ENCODE assay signal across 8 cellular contexts in the genomic region with DNA sequence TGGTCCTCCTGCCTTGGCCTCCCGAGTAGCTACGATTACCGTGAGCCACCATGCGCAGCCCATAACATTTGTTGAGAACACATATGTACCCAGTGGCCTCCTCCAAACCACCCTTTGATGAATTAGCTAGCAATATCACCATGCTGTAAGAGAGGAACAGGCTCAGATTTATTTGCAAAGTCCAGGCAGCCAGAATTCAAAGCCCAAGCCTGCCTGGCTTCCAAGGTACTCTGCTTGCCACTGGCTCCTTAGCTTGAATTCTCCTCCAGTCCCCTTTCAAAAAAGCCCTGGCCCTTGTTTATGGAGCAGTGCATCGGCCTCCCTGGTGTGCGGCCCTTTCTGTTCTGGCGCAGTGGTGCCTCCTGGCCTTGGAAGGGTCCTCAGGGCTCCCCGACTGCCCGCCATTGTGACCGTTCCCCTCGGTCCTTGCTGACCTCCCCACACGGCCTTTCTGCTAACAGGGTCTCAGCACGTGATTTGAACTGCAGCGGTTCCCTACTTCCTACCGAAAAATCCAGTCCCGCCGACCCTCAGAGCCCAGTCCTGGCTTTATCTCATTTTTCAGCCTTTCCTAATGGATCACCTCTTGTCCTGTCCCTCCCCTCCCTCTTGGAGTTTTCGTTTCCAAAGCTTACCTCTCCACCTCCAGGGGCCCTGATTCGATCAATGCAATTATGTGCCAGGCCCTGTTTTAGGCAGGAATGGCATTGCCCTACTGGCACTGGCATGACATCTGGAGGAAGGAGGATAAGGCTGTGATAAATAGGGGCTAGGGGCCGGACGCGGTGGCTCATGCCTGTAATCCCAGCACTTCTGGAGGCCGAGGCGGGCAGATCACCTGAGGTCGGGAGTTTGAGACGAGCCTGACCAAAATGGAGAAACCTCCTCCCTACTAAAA. TPM values are rescaled to one million over a fixed set of nuclear protein-coding genes. Genes with fewer than 3 reads are reported as not detected.
DNase-seq lines count a peak whose midpoint lies in the region; ATAC-seq and TF ChIP-seq lines count a peak whose summit lies in the region.

No MANE protein-coding gene starts in this region.

- H3K27ac ChIP-seq in SU-DHL-6 (ENCODE audit: low read depth, low read length) (no peak overlapping the region), fibroblast of lung (ENCODE audit: insufficient read depth, low read length) (no peak overlapping the region), sigmoid colon (peak overlapping the region; percentile 90 to 92 (median 91)), PC-9 (no peak overlapping the region), foreskin keratinocyte (no peak overlapping the region)

- H3K4me1 ChIP-seq in fibroblast of lung (ENCODE audit: control insufficient read depth, extremely low read depth, insufficient read depth, low read length) (peaks cover 5% of the 10 kb centered on the region), sigmoid colon (peaks cover 3 to 20% (median 14%) of the 10 kb centered on the region in 4 donors), PC-9 (replicated peaks; ENCODE audit: insufficient read depth) (no peaks in the 10 kb centered on the region), foreskin keratinocyte (peaks cover 15% of the 10 kb centered on the region)

- no peak for TF ChIP-seq POLR2A in sigmoid colon (IDR thresholded peaks at IDR 0.05)

- no peak overlapping the region for H2AFZ ChIP-seq in SU-DHL-6 (ENCODE audit: low read depth, low read length, severe bottlenecking)
- no peak overlapping the region for H2AFZ ChIP-seq in fibroblast of lung (ENCODE audit: low read length)
- H2AFZ ChIP-seq in PC-9: no peak overlapping the region

- intact Hi-C loops in sigmoid colon (cut with DNase I) (loop anchor here (2.0 kb wide), 1 partner anchor 37 kb away; no protein-coding TSS in a partner anchor), PC-9 (cut with micrococcal nuclease; ENCODE audit: unreplicated experiment) (no loop called here)

- H3K4me2 ChIP-seq in SU-DHL-6 (ENCODE audit: low read depth, low read length, poor library complexity, severe bottlenecking) (peak overlapping the region; percentile 74), fibroblast of lung (ENCODE audit: extremely low read depth, insufficient read depth, low read length) (peak overlapping the region; percentile 13), PC-9 (no peak overlapping the region; the same call in 1 of the 2 replicates)

- peaks cover 22% of the 10 kb centered on the region; the same call in 1 of the 2 replicates for H3K79me2 ChIP-seq in SU-DHL-6 (ENCODE audit: insufficient read depth, low read length)
- peaks cover 10% of the 10 kb centered on the region for H3K79me2 ChIP-seq in fibroblast of lung (ENCODE audit: control insufficient read depth, insufficient read depth, low read length)
- peaks cover 11% of the 10 kb centered on the region; the same call in 1 of the 2 replicates for H3K79me2 ChIP-seq in PC-9 (ENCODE audit: low read depth)

- H3K9me2 ChIP-seq in SU-DHL-6 (replicated peaks; ENCODE audit: insufficient read depth, low read length) (no peaks in the 10 kb centered on the region), PC-9 (ENCODE audit: insufficient read depth) (no peaks in the 10 kb centered on the region)

- DNase-seq in D341Med (ENCODE audit: low spot score) (peak; percentile 31), fibroblast of lung (ENCODE audit: low read depth in 2 of 2) (no peak), sigmoid colon (no peak), PC-9 (no peak), DMS79 (lab: John Stamatoyannopoulos, UW) (no peak), NCI-H187 (lab: John Stamatoyannopoulos, UW) (no peak), foreskin keratinocyte (no peak)

- no peak for TF ChIP-seq EP300 in sigmoid colon (IDR thresholded peaks at IDR 0.05)

- H4K20me1 ChIP-seq in SU-DHL-6 (ENCODE audit: low read depth, low read length) (no peaks in the 10 kb centered on the region), fibroblast of lung (ENCODE audit: control insufficient read depth, extremely low read depth, insufficient read depth, low read length) (no peaks in the 10 kb centered on the region), PC-9 (ENCODE audit: insufficient read depth) (peaks cover 21% of the 10 kb centered on the region; the same call in 1 of the 2 replicates)

- H3K9ac ChIP-seq in SU-DHL-6 (ENCODE audit: low read length) (peak overlapping the region; percentile 83; the same call in 1 of the 2 replicates), fibroblast of lung (ENCODE audit: insufficient read depth, low read length) (no peak overlapping the region)

- H3K36me3 ChIP-seq in SU-DHL-6 (ENCODE audit: low read length) (no peaks in the 10 kb centered on the region), fibroblast of lung (ENCODE audit: control insufficient read depth, insufficient read depth, low read length) (no peaks in the 10 kb centered on the region), sigmoid colon (peaks cover 0 to 5% (median 0%) of the 10 kb centered on the region in 4 donors), PC-9 (ENCODE audit: low read depth) (no peaks in the 10 kb centered on the region)

- POLR2A ChIA-PET in PC-9 (lab: Charles Lee; ENCODE audit: unreplicated experiment): no interaction called here

- H3K4me3 ChIP-seq in SU-DHL-6 (ENCODE audit: insufficient read depth, low read length, poor library complexity, severe bottlenecking) (no peak overlapping the region), fibroblast of lung (replicated peaks in 1 of 4; ENCODE audit: control extremely low read depth in 1 of 4, insufficient read depth in 1 of 4, low read depth in 3 of 4, low read length in 4 of 4) (peak overlapping the region in 2 of 4 experiments; percentile 6 to 77), sigmoid colon (peak overlapping the region in 3 of 4 donors; percentile 71 to 85 (median 81)), PC-9 (no peak overlapping the region)

- no peak for ATAC-seq in foreskin keratinocyte

- no peaks in the 10 kb centered on the region for H3K9me3 ChIP-seq in SU-DHL-6 (ENCODE audit: insufficient read depth, low read length)
- no peaks in the 10 kb centered on the region for H3K9me3 ChIP-seq in fibroblast of lung (ENCODE audit: control insufficient read depth, insufficient read depth, low read depth, low read length)
- H3K9me3 ChIP-seq in sigmoid colon: no peaks in the 10 kb centered on the region
- no peaks in the 10 kb centered on the region for H3K9me3 ChIP-seq in PC-9 (ENCODE audit: insufficient read depth, low read depth)

- H3F3A ChIP-seq in SU-DHL-6 (ENCODE audit: insufficient read depth): peaks cover 27% of the 10 kb centered on the region
- peaks cover 3% of the 10 kb centered on the region; the same call in 1 of the 2 replicates for H3F3A ChIP-seq in PC-9 (ENCODE audit: insufficient read depth, low read depth)

- CTCF ChIA-PET in PC-9 (lab: Charles Lee): interaction anchor here (0.8 kb wide), 1 partner anchor 94 kb away, joined by 3 read pairs; no protein-coding TSS in a partner anchor

- WGBS in sigmoid colon, 2 donors: 63 to 73% methylated on average over 26 of the region's 26 CpGs

- TF ChIP-seq CTCF in SU-DHL-6 (IDR thresholded peaks at IDR 0.05; ENCODE audit: insufficient read depth, low read length, poor library complexity, severe bottlenecking) (no peak), fibroblast of lung (conservative IDR thresholded peaks at IDR 0.05 in 1 of 2, IDR thresholded peaks at IDR 0.05 in 1 of 2; ENCODE audit: low read depth in 1 of 2, low read length in 2 of 2) (no peak), sigmoid colon (IDR thresholded peaks at IDR 0.05) (no peak), PC-9 (conservative IDR thresholded peaks at IDR 0.05) (no peak), foreskin keratinocyte (conservative IDR thresholded peaks at IDR 0.05) (no peak)

- no TSS peak for BruUV-seq in PC-9 (replicated peaks; lab: Mats Ljungman, UMichigan)

- H3K27me3 ChIP-seq in SU-DHL-6 (ENCODE audit: low read length): no peaks in the 10 kb centered on the region
- H3K27me3 ChIP-seq in fibroblast of lung (ENCODE audit: control insufficient read depth, insufficient read depth, low read length): no peaks in the 10 kb centered on the region
- no peaks in the 10 kb centered on the region for H3K27me3 ChIP-seq in sigmoid colon
- no peaks in the 10 kb centered on the region for H3K27me3 ChIP-seq in PC-9 (ENCODE audit: insufficient read depth, low read depth)
- H3K27me3 ChIP-seq in foreskin keratinocyte: no peaks in the 10 kb centered on the region

RNA-seq across cellular contexts. Expression of gene SLC25A29, which starts 22.0 kb away (rescaled TPM):
- total RNA-seq in fibroblast of lung: 21.8 and 24.1 TPM in 2 replicates
- 6.2 and 8.8 TPM in 2 replicates for polyA plus RNA-seq in fibroblast of lung
- 8.8 and 14.5 TPM in 2 replicates for polyA plus RNA-seq in fibroblast of lung (2012)
- 4.6 and 12.6 TPM in 2 replicates for polyA minus RNA-seq in fibroblast of lung (ENCODE audit: low replicate concordance)
- total RNA-seq in sigmoid colon: 10 to 100 TPM; 18.5 to 40.4 (median 33.4) TPM
- 10 to 100 TPM in 1 of 3 donors, 1 to 10 TPM in 2; 3.0 to 26.7 (median 3.7) TPM for polyA plus RNA-seq in sigmoid colon
- 6.9 and 11.8 TPM in 2 replicates for total RNA-seq in PC-9 (2021)
- 10.5 and 12.0 TPM in 2 replicates for total RNA-seq in foreskin keratinocyte
- polyA plus RNA-seq in foreskin keratinocyte: 12.8 and 13.2 TPM in 2 replicates

RNA-seq across cellular contexts. Expression of gene SLC25A47, which starts 38.9 kb away (rescaled TPM):
- total RNA-seq in fibroblast of lung (under 0.01 TPM in 1 of 2 replicates, not detected in the other), sigmoid colon (not detected), PC-9 (2021) (not detected in 2 replicates), foreskin keratinocyte (not detected in 2 replicates)
- polyA plus RNA-seq in fibroblast of lung (not detected in 2 replicates), sigmoid colon (under 1 TPM in 1 of 3 donors, not detected in 2; 0.22 TPM), foreskin keratinocyte (not detected in 2 replicates)
- polyA plus RNA-seq in fibroblast of lung (2012): not detected in 2 replicates
- polyA minus RNA-seq in fibroblast of lung (ENCODE audit: low replicate concordance): not detected in 2 replicates

RNA-seq across cellular contexts. Expression of gene YY1, which starts 45.3 kb away (rescaled TPM):
- 37.5 and 40.8 TPM in 2 replicates for total RNA-seq in fibroblast of lung
- polyA plus RNA-seq in fibroblast of lung: 33.8 and 41.9 TPM in 2 replicates
- polyA plus RNA-seq in fibroblast of lung (2012): 41.6 and 46.1 TPM in 2 replicates
- polyA minus RNA-seq in fibroblast of lung (ENCODE audit: low replicate concordance): 12.4 and 17.8 TPM in 2 replicates
- total RNA-seq in sigmoid colon: 10 to 100 TPM; 53.9 to 61.5 (median 55.2) TPM
- 10 to 100 TPM; 26.7 to 46.7 (median 40.2) TPM for polyA plus RNA-seq in sigmoid colon
- 32.3 and 35.8 TPM in 2 replicates for total RNA-seq in PC-9 (2021)
- 51.8 and 52.9 TPM in 2 replicates for total RNA-seq in foreskin keratinocyte
- polyA plus RNA-seq in foreskin keratinocyte: 38.3 and 49.4 TPM in 2 replicates

Comparison
In these comparisons a context has a peak if more than half of its experiments do, and no peak if none do; other contexts are left out.
1. H3K27ac ChIP-seq: peak in sigmoid colon (4 of 4); none in SU-DHL-6 (single experiment), fibroblast of lung (single experiment), PC-9 (single experiment) and foreskin keratinocyte (single experiment).
2. H3K4me3 ChIP-seq: peak in sigmoid colon (3 of 4); none in SU-DHL-6 (single experiment) and PC-9 (single experiment).